1 cellular context compared by ENCODE assay signal in genomic region chr17:17837966-17838962, GRCh38.
A peak's percentile ranks its signal among the peaks of the same experiment; 100 is the strongest.
TF ChIP-seq lines count a peak whose summit lies in the region.

No MANE protein-coding gene starts in this region.

TF ChIP-seq in PFSK-1, 5 proteins besides CTCF, POLR2A, EP300 and RAD21:
- TF ChIP-seq REST (IDR thresholded peaks at IDR 0.05; ENCODE audit: insufficient read depth in 1 of 2, low read depth in 2 of 2, low read length in 2 of 2): peak in 1 of 2 experiments; percentile 41; a peak in 1 of 4 replicates
- no peak for TF ChIP-seq POLR2AphosphoS5 (IDR thresholded peaks at IDR 0.05; ENCODE audit: low read depth, low read length)
- 0 out of 2 replicates have a peak, but pooled peaks have one; percentile 21 for TF ChIP-seq SIN3A (IDR thresholded peaks at IDR 0.05; ENCODE audit: borderline replicate concordance, insufficient read depth, low read length)
- no peak for TF ChIP-seq TAF1 (IDR thresholded peaks at IDR 0.05; ENCODE audit: borderline replicate concordance, insufficient read depth, low read length)
TF ChIP-seq in PFSK-1: peak in this region for 2.
